In the genomic region with DNA sequence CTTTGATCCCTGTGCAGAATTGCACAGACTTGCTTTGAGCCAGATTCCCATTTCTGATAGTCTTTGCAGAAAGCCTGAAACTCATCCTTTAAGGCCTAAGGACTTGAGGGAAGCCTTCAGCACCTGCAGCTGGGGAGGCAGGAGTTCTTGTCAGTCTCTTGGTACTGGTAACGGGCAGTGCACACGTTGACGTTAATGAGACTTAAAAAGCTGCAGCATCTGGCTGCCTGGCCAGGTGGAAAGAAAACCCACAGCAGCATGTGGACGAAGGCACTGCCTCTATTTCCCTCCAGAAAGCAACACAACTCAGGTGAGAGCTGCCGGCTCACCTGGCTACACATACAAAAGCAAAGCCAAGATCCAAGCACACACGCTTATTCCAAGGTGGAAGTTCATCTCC, we compare ENCODE assay signal across 10 cellular contexts.
DNase-seq lines count a peak whose midpoint lies in the region; ATAC-seq and TF ChIP-seq lines count a peak whose summit lies in the region.
"Had no signal": no experiment of that assay in that cellular context is flagged by ENCODE, and none has a peak within 500 bp of the region (broad histone marks: within the 10 kb centered on the region; RNA-seq: fewer than 3 reads in every experiment).

No MANE protein-coding gene starts in this region.

- CTCF ChIA-PET in HEK293T (lab: Yijun Ruan, JAX): no interaction called here

- H3K36me3 ChIP-seq in BLaER1 treated with 17β-estradiol and CSF1 and Interleukin-3, amounts not matched to agents 10 nM and 100 nM: no peaks in the 10 kb centered on the region
- H3K36me3 ChIP-seq in KMS-11 (ENCODE audit: insufficient read depth) (no peaks in the 10 kb centered on the region), fibroblast of lung (ENCODE audit: control insufficient read depth, insufficient read depth, low read length) (no peaks in the 10 kb centered on the region)

- POLR2A ChIA-PET in HEK293T (lab: Yijun Ruan, JAX): no interaction called here

- no peaks in the 10 kb centered on the region for H3K79me2 ChIP-seq in KMS-11 (ENCODE audit: insufficient read depth, low read depth)
- no peaks in the 10 kb centered on the region for H3K79me2 ChIP-seq in fibroblast of lung (ENCODE audit: control insufficient read depth, insufficient read depth, low read length)

- peaks cover 58 to 90% (median 72%) of the 10 kb centered on the region in 10 experiments for H3K4me1 ChIP-seq in BLaER1 treated with 17β-estradiol and CSF1 and Interleukin-3, amounts not matched to agents 10 nM and 100 nM
- H3K4me1 ChIP-seq in KMS-11 (ENCODE audit: low read depth, poor library complexity, severe bottlenecking) (peaks cover 97% of the 10 kb centered on the region), fibroblast of lung (ENCODE audit: control insufficient read depth, extremely low read depth, insufficient read depth, low read length) (peaks cover 21% of the 10 kb centered on the region)

- DNase-seq in fibroblast of lung (ENCODE audit: low read depth in 2 of 2): no peak
- DNase-seq in superior temporal gyrus (ENCODE audit: extremely low spot score): no peak
- DNase-seq in NCI-H510A (lab: John Stamatoyannopoulos, UW): no peak
- no peak for DNase-seq in NOMO-1 treated with dmso at 0.1 percent for 144 hours (lab: John Stamatoyannopoulos, UW; ENCODE audit: unreplicated experiment)
- no peak for DNase-seq in HEK293T (ENCODE audit: extremely low spot score)
- DNase-seq: NCI-H1436 treated with DMSO at 0.1 percent for 48 hours, substantia nigra had no signal

- no peaks in the 10 kb centered on the region for H4K20me1 ChIP-seq in BLaER1 treated with 17β-estradiol and CSF1 and Interleukin-3, amounts not matched to agents 10 nM and 100 nM
- H4K20me1 ChIP-seq in KMS-11 (ENCODE audit: insufficient read depth) (no peaks in the 10 kb centered on the region), fibroblast of lung (ENCODE audit: control insufficient read depth, extremely low read depth, insufficient read depth, low read length) (no peaks in the 10 kb centered on the region)

- no peak for TF ChIP-seq CTCF in KMS-11 (conservative IDR thresholded peaks at IDR 0.05; ENCODE audit: low read depth, low read length)
- no peak for TF ChIP-seq CTCF in fibroblast of lung (conservative IDR thresholded peaks at IDR 0.05 in 1 of 2, IDR thresholded peaks at IDR 0.05 in 1 of 2; ENCODE audit: low read depth in 1 of 2, low read length in 2 of 2)

- H2AFZ ChIP-seq in KMS-11 (ENCODE audit: low read depth) (no peak overlapping the region), fibroblast of lung (ENCODE audit: low read length) (no peak overlapping the region)

- H3K4me2 ChIP-seq in BLaER1 treated with 17β-estradiol and CSF1 and Interleukin-3, amounts not matched to agents 10 nM and 100 nM: peak overlapping the region; percentile 72 to 88 (median 80)
- H3K4me2 ChIP-seq in KMS-11 (peak overlapping the region; percentile 83), fibroblast of lung (ENCODE audit: extremely low read depth, insufficient read depth, low read length) (peak overlapping the region; percentile 37)

- H3K4me3 ChIP-seq in BLaER1 treated with 17β-estradiol and CSF1 and Interleukin-3, amounts not matched to agents 10 nM and 100 nM: no peak overlapping the region; a peak in 1 of 20 replicates
- H3K4me3 ChIP-seq in KMS-11 (IDR thresholded peaks at IDR 0.05; ENCODE audit: insufficient read depth, low read depth, low read length): no peak overlapping the region
- H3K4me3 ChIP-seq in fibroblast of lung (replicated peaks in 1 of 4; ENCODE audit: control extremely low read depth in 1 of 4, insufficient read depth in 1 of 4, low read depth in 3 of 4, low read length in 4 of 4): no peak overlapping the region

- no peaks in the 10 kb centered on the region for H3K27me3 ChIP-seq in BLaER1 treated with 17β-estradiol and CSF1 and Interleukin-3, amounts not matched to agents 10 nM and 100 nM
- H3K27me3 ChIP-seq in KMS-11 (ENCODE audit: insufficient read depth, low read depth) (no peaks in the 10 kb centered on the region), fibroblast of lung (ENCODE audit: control insufficient read depth, insufficient read depth, low read length) (no peaks in the 10 kb centered on the region)

- no peaks in the 10 kb centered on the region for H3K9me3 ChIP-seq in BLaER1 treated with 17β-estradiol and CSF1 and Interleukin-3, amounts not matched to agents 10 nM and 100 nM (replicated peaks in 1 of 11)
- H3K9me3 ChIP-seq in fibroblast of lung (ENCODE audit: control insufficient read depth, insufficient read depth, low read depth, low read length): no peaks in the 10 kb centered on the region

- peak; percentile 33 for ATAC-seq in GM21423 (IDR thresholded peaks at IDR 0.05; ENCODE audit: unreplicated experiment)

- H3K27ac ChIP-seq in BLaER1 treated with 17β-estradiol and CSF1 and Interleukin-3, amounts not matched to agents 10 nM and 100 nM: peak overlapping the region in 10 of 11 experiments; percentile 33 to 87 (median 79); a peak in 18 of 22 replicates
- peak overlapping the region; percentile 100 for H3K27ac ChIP-seq in KMS-11
- H3K27ac ChIP-seq in fibroblast of lung (ENCODE audit: insufficient read depth, low read length): no peak overlapping the region

- peak overlapping the region in 10 of 11 experiments; percentile 12 to 73 (median 64); a peak in 17 of 22 replicates for H3K9ac ChIP-seq in BLaER1 treated with 17β-estradiol and CSF1 and Interleukin-3, amounts not matched to agents 10 nM and 100 nM
- peak overlapping the region; percentile 96 for H3K9ac ChIP-seq in KMS-11
- no peak overlapping the region for H3K9ac ChIP-seq in fibroblast of lung (ENCODE audit: insufficient read depth, low read length)

TF ChIP-seq in HEK293T, 16 proteins besides CTCF, POLR2A, EP300 and RAD21:
- TF ChIP-seq TARDBP (IDR thresholded peaks at IDR 0.05): no peak
- TF ChIP-seq SP1 (IDR thresholded peaks at IDR 0.05): no peak
- no peak for TF ChIP-seq BHLHE40 (IDR thresholded peaks at IDR 0.05; ENCODE audit: borderline replicate concordance)
- TF ChIP-seq LEF1 (IDR thresholded peaks at IDR 0.05; ENCODE audit: borderline replicate concordance): no peak
- no peak for TF ChIP-seq ELF4 (IDR thresholded peaks at IDR 0.05)
- TF ChIP-seq, protein P1, sequence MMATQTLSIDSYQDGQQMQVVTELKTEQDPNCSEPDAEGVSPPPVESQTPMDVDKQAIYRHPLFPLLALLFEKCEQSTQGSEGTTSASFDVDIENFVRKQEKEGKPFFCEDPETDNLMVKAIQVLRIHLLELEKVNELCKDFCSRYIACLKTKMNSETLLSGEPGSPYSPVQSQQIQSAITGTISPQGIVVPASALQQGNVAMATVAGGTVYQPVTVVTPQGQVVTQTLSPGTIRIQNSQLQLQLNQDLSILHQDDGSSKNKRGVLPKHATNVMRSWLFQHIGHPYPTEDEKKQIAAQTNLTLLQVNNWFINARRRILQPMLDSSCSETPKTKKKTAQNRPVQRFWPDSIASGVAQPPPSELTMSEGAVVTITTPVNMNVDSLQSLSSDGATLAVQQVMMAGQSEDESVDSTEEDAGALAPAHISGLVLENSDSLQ (IDR thresholded peaks at IDR 0.05): no peak
- TF ChIP-seq CTBP1 (IDR thresholded peaks at IDR 0.05; ENCODE audit: borderline replicate concordance): no peak
- TF ChIP-seq HDGF (IDR thresholded peaks at IDR 0.05; ENCODE audit: borderline replicate concordance): no peak
- no peak for TF ChIP-seq NFRKB (IDR thresholded peaks at IDR 0.05)
- TF ChIP-seq FOXK2 (IDR thresholded peaks at IDR 0.05): no peak
- TF ChIP-seq L3MBTL2 (conservative IDR thresholded peaks at IDR 0.05): no peak
- no peak for TF ChIP-seq FOXM1 (IDR thresholded peaks at IDR 0.05; ENCODE audit: borderline replicate concordance)
- TF ChIP-seq FOXA1 (IDR thresholded peaks at IDR 0.05): no peak
- TF ChIP-seq ARNT (IDR thresholded peaks at IDR 0.05): no peak
